Comparison of ENCODE assay signal across 1 cellular context in genomic region chr1:29876902-29877301, GRCh38.
TF ChIP-seq lines count a peak whose summit lies in the region.

No MANE protein-coding gene starts in this region.

TF ChIP-seq in K562, 482 proteins besides CTCF, POLR2A, EP300 and RAD21:
- TF ChIP-seq MED1 (CRISPR knock-in tag; IDR thresholded peaks at IDR 0.05; ENCODE audit: borderline replicate concordance) (no peak), ZNF586 (CRISPR knock-in tag; conservative IDR thresholded peaks at IDR 0.05) (no peak), ZBTB17 (CRISPR knock-in tag; IDR thresholded peaks at IDR 0.05) (no peak), NFRKB (IDR thresholded peaks at IDR 0.05; ENCODE audit: low read depth) (no peak), MEF2D (tag; conservative IDR thresholded peaks at IDR 0.05; ENCODE audit: low read depth) (no peak), HNRNPLL (IDR thresholded peaks at IDR 0.05; ENCODE audit: low read depth, low read length, poor library complexity, severe bottlenecking) (peak; percentile 70), POU5F1 (IDR thresholded peaks at IDR 0.05; ENCODE audit: borderline replicate concordance, low read depth, low read length, partially characterized antibody) (no peak), SMC3 (conservative IDR thresholded peaks at IDR 0.05; ENCODE audit: insufficient read depth, low read depth, low read length) (0 out of 2 replicates have a peak, but pooled peaks have one; percentile 17), PHF20 (IDR thresholded peaks at IDR 0.05; ENCODE audit: partially characterized antibody) (no peak), TAF15 (IDR thresholded peaks at IDR 0.05; ENCODE audit: low read depth, low read length) (no peak), HNRNPUL1 (IDR thresholded peaks at IDR 0.05; ENCODE audit: low read length) (no peak), FOXO4 (CRISPR knock-in tag; IDR thresholded peaks at IDR 0.05) (no peak)
- TF ChIP-seq, protein P1, sequence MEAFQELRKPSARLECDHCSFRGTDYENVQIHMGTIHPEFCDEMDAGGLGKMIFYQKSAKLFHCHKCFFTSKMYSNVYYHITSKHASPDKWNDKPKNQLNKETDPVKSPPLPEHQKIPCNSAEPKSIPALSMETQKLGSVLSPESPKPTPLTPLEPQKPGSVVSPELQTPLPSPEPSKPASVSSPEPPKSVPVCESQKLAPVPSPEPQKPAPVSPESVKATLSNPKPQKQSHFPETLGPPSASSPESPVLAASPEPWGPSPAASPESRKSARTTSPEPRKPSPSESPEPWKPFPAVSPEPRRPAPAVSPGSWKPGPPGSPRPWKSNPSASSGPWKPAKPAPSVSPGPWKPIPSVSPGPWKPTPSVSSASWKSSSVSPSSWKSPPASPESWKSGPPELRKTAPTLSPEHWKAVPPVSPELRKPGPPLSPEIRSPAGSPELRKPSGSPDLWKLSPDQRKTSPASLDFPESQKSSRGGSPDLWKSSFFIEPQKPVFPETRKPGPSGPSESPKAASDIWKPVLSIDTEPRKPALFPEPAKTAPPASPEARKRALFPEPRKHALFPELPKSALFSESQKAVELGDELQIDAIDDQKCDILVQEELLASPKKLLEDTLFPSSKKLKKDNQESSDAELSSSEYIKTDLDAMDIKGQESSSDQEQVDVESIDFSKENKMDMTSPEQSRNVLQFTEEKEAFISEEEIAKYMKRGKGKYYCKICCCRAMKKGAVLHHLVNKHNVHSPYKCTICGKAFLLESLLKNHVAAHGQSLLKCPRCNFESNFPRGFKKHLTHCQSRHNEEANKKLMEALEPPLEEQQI (IDR thresholded peaks at IDR 0.05) = no peak
- TF ChIP-seq, protein P2, sequence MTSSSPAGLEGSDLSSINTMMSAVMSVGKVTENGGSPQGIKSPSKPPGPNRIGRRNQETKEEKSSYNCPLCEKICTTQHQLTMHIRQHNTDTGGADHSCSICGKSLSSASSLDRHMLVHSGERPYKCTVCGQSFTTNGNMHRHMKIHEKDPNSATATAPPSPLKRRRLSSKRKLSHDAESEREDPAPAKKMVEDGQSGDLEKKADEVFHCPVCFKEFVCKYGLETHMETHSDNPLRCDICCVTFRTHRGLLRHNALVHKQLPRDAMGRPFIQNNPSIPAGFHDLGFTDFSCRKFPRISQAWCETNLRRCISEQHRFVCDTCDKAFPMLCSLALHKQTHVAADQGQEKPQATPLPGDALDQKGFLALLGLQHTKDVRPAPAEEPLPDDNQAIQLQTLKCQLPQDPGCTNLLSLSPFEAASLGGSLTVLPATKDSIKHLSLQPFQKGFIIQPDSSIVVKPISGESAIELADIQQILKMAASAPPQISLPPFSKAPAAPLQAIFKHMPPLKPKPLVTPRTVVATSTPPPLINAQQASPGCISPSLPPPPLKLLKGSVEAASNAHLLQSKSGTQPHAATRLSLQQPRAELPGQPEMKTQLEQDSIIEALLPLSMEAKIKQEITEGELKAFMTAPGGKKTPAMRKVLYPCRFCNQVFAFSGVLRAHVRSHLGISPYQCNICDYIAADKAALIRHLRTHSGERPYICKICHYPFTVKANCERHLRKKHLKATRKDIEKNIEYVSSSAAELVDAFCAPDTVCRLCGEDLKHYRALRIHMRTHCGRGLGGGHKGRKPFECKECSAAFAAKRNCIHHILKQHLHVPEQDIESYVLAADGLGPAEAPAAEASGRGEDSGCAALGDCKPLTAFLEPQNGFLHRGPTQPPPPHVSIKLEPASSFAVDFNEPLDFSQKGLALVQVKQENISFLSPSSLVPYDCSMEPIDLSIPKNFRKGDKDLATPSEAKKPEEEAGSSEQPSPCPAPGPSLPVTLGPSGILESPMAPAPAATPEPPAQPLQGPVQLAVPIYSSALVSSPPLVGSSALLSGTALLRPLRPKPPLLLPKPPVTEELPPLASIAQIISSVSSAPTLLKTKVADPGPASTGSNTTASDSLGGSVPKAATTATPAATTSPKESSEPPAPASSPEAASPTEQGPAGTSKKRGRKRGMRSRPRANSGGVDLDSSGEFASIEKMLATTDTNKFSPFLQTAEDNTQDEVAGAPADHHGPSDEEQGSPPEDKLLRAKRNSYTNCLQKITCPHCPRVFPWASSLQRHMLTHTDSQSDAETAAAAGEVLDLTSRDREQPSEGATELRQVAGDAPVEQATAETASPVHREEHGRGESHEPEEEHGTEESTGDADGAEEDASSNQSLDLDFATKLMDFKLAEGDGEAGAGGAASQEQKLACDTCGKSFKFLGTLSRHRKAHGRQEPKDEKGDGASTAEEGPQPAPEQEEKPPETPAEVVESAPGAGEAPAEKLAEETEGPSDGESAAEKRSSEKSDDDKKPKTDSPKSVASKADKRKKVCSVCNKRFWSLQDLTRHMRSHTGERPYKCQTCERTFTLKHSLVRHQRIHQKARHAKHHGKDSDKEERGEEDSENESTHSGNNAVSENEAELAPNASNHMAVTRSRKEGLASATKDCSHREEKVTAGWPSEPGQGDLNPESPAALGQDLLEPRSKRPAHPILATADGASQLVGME (CRISPR knock-in tag; IDR thresholded peaks at IDR 0.05) = no peak
- TF ChIP-seq, protein P3, sequence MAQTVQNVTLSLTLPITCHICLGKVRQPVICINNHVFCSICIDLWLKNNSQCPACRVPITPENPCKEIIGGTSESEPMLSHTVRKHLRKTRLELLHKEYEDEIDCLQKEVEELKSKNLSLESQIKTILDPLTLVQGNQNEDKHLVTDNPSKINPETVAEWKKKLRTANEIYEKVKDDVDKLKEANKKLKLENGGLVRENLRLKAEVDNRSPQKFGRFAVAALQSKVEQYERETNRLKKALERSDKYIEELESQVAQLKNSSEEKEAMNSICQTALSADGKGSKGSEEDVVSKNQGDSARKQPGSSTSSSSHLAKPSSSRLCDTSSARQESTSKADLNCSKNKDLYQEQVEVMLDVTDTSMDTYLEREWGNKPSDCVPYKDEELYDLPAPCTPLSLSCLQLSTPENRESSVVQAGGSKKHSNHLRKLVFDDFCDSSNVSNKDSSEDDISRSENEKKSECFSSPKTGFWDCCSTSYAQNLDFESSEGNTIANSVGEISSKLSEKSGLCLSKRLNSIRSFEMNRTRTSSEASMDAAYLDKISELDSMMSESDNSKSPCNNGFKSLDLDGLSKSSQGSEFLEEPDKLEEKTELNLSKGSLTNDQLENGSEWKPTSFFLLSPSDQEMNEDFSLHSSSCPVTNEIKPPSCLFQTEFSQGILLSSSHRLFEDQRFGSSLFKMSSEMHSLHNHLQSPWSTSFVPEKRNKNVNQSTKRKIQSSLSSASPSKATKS (CRISPR knock-in tag; IDR thresholded peaks at IDR 0.05) = no peak
